Comparison of ENCODE assay signal across 14 cellular contexts in genomic region chr2:156083707-156084494, GRCh38.
DNase-seq lines count a peak whose midpoint lies in the region; ATAC-seq and TF ChIP-seq lines count a peak whose summit lies in the region.
"Had no signal": no experiment of that assay in that cellular context is flagged by ENCODE, and none has a peak within 500 bp of the region (broad histone marks: within the 10 kb centered on the region; RNA-seq: fewer than 3 reads in every experiment).

No MANE protein-coding gene starts in this region.

- no peak overlapping the region for H3K4me3 ChIP-seq in SJCRH30
- H3K4me3 ChIP-seq in epithelial cell of proximal tubule (ENCODE audit: low read depth, low read length), result no peak overlapping the region
- H3K4me3 ChIP-seq: BLaER1 treated with 17β-estradiol and CSF1 and Interleukin-3, amounts not matched to agents 10 nM and 100 nM; coronary artery; gastroesophageal sphincter had no signal

- peaks cover 5% of the 10 kb centered on the region; the same call in 1 of the 2 replicates for H3K9me3 ChIP-seq in SJCRH30 (replicated peaks)
- H3K9me3 ChIP-seq: BLaER1 treated with 17β-estradiol and CSF1 and Interleukin-3, amounts not matched to agents 10 nM and 100 nM had no signal

- peaks cover 12% of the 10 kb centered on the region; the same call in 1 of the 2 replicates for H3K4me1 ChIP-seq in SJCRH30
- H3K4me1 ChIP-seq: gastroesophageal sphincter had no signal

- no peaks in the 10 kb centered on the region for H3K36me3 ChIP-seq in SJCRH30
- H3K36me3 ChIP-seq: BLaER1 treated with 17β-estradiol and CSF1 and Interleukin-3, amounts not matched to agents 10 nM and 100 nM; gastroesophageal sphincter had no signal

- no peak for ATAC-seq in HG03139 (IDR thresholded peaks at IDR 0.05; ENCODE audit: unreplicated experiment)
- ATAC-seq: gastroesophageal sphincter had no signal

- intact Hi-C loops in posterior cingulate gyrus (cut with DNase I), result no loop called here

- no peaks in the 10 kb centered on the region for H3K27me3 ChIP-seq in SJCRH30
- H3K27me3 ChIP-seq: BLaER1 treated with 17β-estradiol and CSF1 and Interleukin-3, amounts not matched to agents 10 nM and 100 nM; gastroesophageal sphincter had no signal

- peak overlapping the region; percentile 7; the same call in 1 of the 2 replicates for H3K27ac ChIP-seq in SJCRH30
- H3K27ac ChIP-seq: coronary artery, gastroesophageal sphincter had no signal

- TF ChIP-seq CTCF in epithelial cell of proximal tubule (conservative IDR thresholded peaks at IDR 0.05; ENCODE audit: low read depth, low read length), result no peak

- DNase-seq in HK-2 (ENCODE audit: unreplicated experiment) (peak; percentile 44), SJCRH30 (peak; percentile 13 to 21), epithelial cell of proximal tubule (ENCODE audit: low read depth) (peak; percentile 3), posterior cingulate gyrus (peak in 6 of 10 donors; percentile 2 to 64 (median 36)), RKO (ENCODE audit: low spot score) (no peak), T-helper 1 cell (no peak), retina (no peak)
- DNase-seq: activated CD4-positive, alpha-beta T cell treated with anti-CD3 and anti-CD28 coated beads, Interleukin-2, amount 50 U/mL, for 4 hours; activated T-cell treated with anti-CD3 and anti-CD28 coated beads, Interleukin-2, amount 50 U/mL, for 48 hours; NCI-H524 had no signal

Comparison
In these comparisons a context has a peak if more than half of its experiments do, and no peak if none do; other contexts are left out.
1. DNase-seq: peak in HK-2 (single experiment), SJCRH30 (2 of 2), epithelial cell of proximal tubule (single experiment) and posterior cingulate gyrus (6 of 10); none in RKO (single experiment), T-helper 1 cell (0 of 5) and retina (single experiment).